ENCODE assay signal across 26 cellular contexts in the genomic region with DNA sequence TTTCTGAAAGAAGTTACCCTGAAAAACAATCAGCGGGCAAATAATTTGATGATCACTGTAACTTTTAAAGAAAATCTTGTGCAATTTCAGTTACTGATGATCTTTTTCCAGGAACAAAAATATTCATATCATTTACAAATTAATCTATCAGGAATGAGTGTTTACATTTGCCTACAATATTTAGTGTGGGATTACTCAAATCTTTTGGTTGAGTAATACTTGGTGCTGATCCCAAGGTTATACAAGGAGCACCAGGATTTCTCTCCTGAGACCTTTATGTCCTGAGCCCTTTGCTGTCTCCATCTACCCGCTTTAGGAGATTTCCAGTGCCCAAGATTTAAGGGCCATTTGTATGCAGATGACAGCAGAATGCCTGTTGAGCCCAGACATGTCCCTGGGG.
DNase-seq lines count a peak whose midpoint lies in the region; ATAC-seq and TF ChIP-seq lines count a peak whose summit lies in the region.
"Had no signal": no experiment of that assay in that cellular context is flagged by ENCODE, and none has a peak within 500 bp of the region (broad histone marks: within the 10 kb centered on the region; RNA-seq: fewer than 3 reads in every experiment).

No MANE protein-coding gene starts in this region.

- H3K79me2 ChIP-seq in GM23248 (ENCODE audit: insufficient read depth): peaks cover 96% of the 10 kb centered on the region

- no peak overlapping the region for H3K27ac ChIP-seq in GM23248
- H3K27ac ChIP-seq: C4-2B, PC-9 had no signal

- TF ChIP-seq CTCF in fibroblast of the aortic adventitia (IDR thresholded peaks at IDR 0.05; ENCODE audit: insufficient read depth, low read length) (no peak), omental fat pad (IDR thresholded peaks at IDR 0.05) (no peak)

- no peak overlapping the region for H3K9ac ChIP-seq in GM23248
- H3K9ac ChIP-seq in adipocyte (ENCODE audit: low read length): no peak overlapping the region

- H2AFZ ChIP-seq in GM23248: no peak overlapping the region
- H2AFZ ChIP-seq: PC-9 had no signal

- H3K4me2 ChIP-seq in GM23248 (ENCODE audit: unreplicated experiment): no peak overlapping the region
- H3K4me2 ChIP-seq: PC-9 had no signal

- peaks cover 31% of the 10 kb centered on the region for H3K4me1 ChIP-seq in GM23248 (ENCODE audit: insufficient read depth)
- H3K4me1 ChIP-seq in adipocyte (ENCODE audit: control insufficient read depth, insufficient read depth, low read length): peaks cover 15% of the 10 kb centered on the region
- H3K4me1 ChIP-seq: Caco-2, HAP-1 had no signal

- peak; percentile 71 for ATAC-seq in omental fat pad (ENCODE audit: low FRiP score)
- no peak for ATAC-seq in HG02571 (IDR thresholded peaks at IDR 0.05; ENCODE audit: unreplicated experiment)
- no peak for ATAC-seq in GM18505 (IDR thresholded peaks at IDR 0.05; ENCODE audit: unreplicated experiment)
- no peak for ATAC-seq in GM18502 (IDR thresholded peaks at IDR 0.05; ENCODE audit: poor library complexity, unreplicated experiment)
- ATAC-seq: CD8-positive, alpha-beta T cell; Right ventricle myocardium inferior had no signal

- DNase-seq in GM23248 (peak; percentile 24), adipocyte (ENCODE audit: low read depth) (peak; percentile 10), fibroblast of the aortic adventitia (ENCODE audit: low read depth) (peak; percentile 35), omental fat pad (ENCODE audit: low spot score) (no peak), iPS-NIHi7 (ENCODE audit: extremely low spot score) (no peak)
- DNase-seq: Caco-2; CD8-positive, alpha-beta T cell; DMS79 treated with DMSO at 0.1 percent for 48 hours; GF-D8; GOT3; KBM-7; MV-4-11; NCI-H1105; NCI-H146; NCI-H1930; NCI-H446; NCI-H524 treated with DMSO at 0.1 percent for 48 hours; NCI-H774; PC-9; T-helper 1 cell had no signal

- WGBS in GM23248 (ENCODE audit: low coverage in 1 of 2, low lambda C conversion rate in 2 of 2, missing lambda C conversion rate in 2 of 2), 2 experiments: 96 to 97% methylated on average over 2 of the region's 2 CpGs

- peaks cover 17% of the 10 kb centered on the region for H3F3A ChIP-seq in GM23248 (ENCODE audit: insufficient read depth)

- no peak for TF ChIP-seq POLR2A in GM18505 (IDR thresholded peaks at IDR 0.05; ENCODE audit: borderline replicate concordance, extremely low read depth, insufficient read depth, insufficient read length)

- H3K27me3 ChIP-seq in GM23248 (replicated peaks; ENCODE audit: insufficient read depth): no peaks in the 10 kb centered on the region
- H3K27me3 ChIP-seq in adipocyte (replicated peaks; ENCODE audit: control insufficient read depth, insufficient read depth, low read length): no peaks in the 10 kb centered on the region

- H3K9me2 ChIP-seq in GM23248 (ENCODE audit: insufficient read depth): no peaks in the 10 kb centered on the region

- in situ Hi-C loops in GM23248 (cut with MboI): no loop called here

- H3K4me3 ChIP-seq in GM23248 (no peak overlapping the region), adipocyte (ENCODE audit: low read length) (no peak overlapping the region), fibroblast of the aortic adventitia (ENCODE audit: low read depth, low read length) (no peak overlapping the region)
- H3K4me3 ChIP-seq: HAP-1, PC-9 had no signal

- H3K36me3 ChIP-seq in GM23248 (ENCODE audit: low read depth) (no peaks in the 10 kb centered on the region), adipocyte (ENCODE audit: control insufficient read depth, insufficient read depth, low read length, severe bottlenecking) (peaks cover 2% of the 10 kb centered on the region)
- H3K36me3 ChIP-seq: HAP-1 had no signal

- H4K20me1 ChIP-seq in GM23248 (ENCODE audit: insufficient read depth): peaks cover 7% of the 10 kb centered on the region; the same call in 1 of the 2 replicates

- no peaks in the 10 kb centered on the region for H3K9me3 ChIP-seq in GM23248 (ENCODE audit: low read depth)
- no peaks in the 10 kb centered on the region for H3K9me3 ChIP-seq in adipocyte (ENCODE audit: control insufficient read depth, low read length)
- H3K9me3 ChIP-seq: Caco-2, HAP-1 had no signal

Comparison
In these comparisons a context has a peak if more than half of its experiments do, and no peak if none do; other contexts are left out.
1. DNase-seq: peak in GM23248 (single experiment), adipocyte (single experiment) and fibroblast of the aortic adventitia (single experiment); none in omental fat pad (single experiment) and iPS-NIHi7 (single experiment).